37 cellular contexts compared by ENCODE assay signal in genomic region chr11:92109476-92109875, GRCh38.
"Had no signal": no experiment of that assay in that cellular context is flagged by ENCODE, and none has a peak within 500 bp of the region (broad histone marks: within the 10 kb centered on the region; RNA-seq: fewer than 3 reads in every experiment).

No MANE protein-coding gene starts in this region.

- H3K36me3 Mint-ChIP-seq: activated CD8-positive, alpha-beta memory T cell treated with anti-CD3 and anti-CD28 coated beads, Interleukin-2, amount 10 ng/mL, durations not matched to agents 7 days and 5 days; activated naive CD4-positive, alpha-beta T cell treated with anti-CD3 and anti-CD28 coated beads, Interleukin-2, amount 10 ng/mL, durations not matched to agents 7 days and 5 days; activated naive CD4-positive, alpha-beta T cell treated with anti-CD3 and anti-CD28 coated beads, Interleukin-2, amount 50 U/mL, for 24 hours; activated naive CD8-positive, alpha-beta T cell; activated naive CD8-positive, alpha-beta T cell treated with anti-CD3 and anti-CD28 coated beads, Interleukin-2, amount 10 ng/mL, durations not matched to agents 7 days and 5 days; T-cell had no signal

- ATAC-seq: activated CD4-positive, alpha-beta T cell treated with anti-CD3 and anti-CD28 coated beads for 36 hours; activated CD4-positive, CD25-positive, alpha-beta regulatory T cell treated with anti-CD3 and anti-CD28 coated beads, Interleukin-2, amount 50 U/mL, for 24 hours; activated CD8-positive, alpha-beta memory T cell treated with anti-CD3 and anti-CD28 coated beads, Interleukin-2, amount 10 ng/mL, durations not matched to agents 7 days and 5 days; activated CD8-positive, alpha-beta T cell treated with anti-CD3 and anti-CD28 coated beads, Interleukin-2, amount 10 ng/mL, durations not matched to agents 7 days and 5 days; activated naive CD8-positive, alpha-beta T cell treated with anti-CD3 and anti-CD28 coated beads, Interleukin-2, amount 50 U/mL, for 24 hours; T-cell; T-helper 17 cell had no signal

- DNase-seq: activated CD4-positive, alpha-beta memory T cell treated with anti-CD3 and anti-CD28 coated beads, Interleukin-2, amount 10 ng/mL, durations not matched to agents 7 days and 5 days; activated CD4-positive, alpha-beta T cell treated with anti-CD3 and anti-CD28 coated beads for 1 hour; activated CD4-positive, alpha-beta T cell treated with anti-CD3 and anti-CD28 coated beads for 36 hours; activated CD4-positive, alpha-beta T cell treated with anti-CD3 and anti-CD28 coated beads for 48 hours; activated CD4-positive, alpha-beta T cell treated with anti-CD3 and anti-CD28 coated beads, Interleukin-2, amount 10 ng/mL, durations not matched to agents 7 days and 5 days; activated CD4-positive, alpha-beta T cell treated with anti-CD3 and anti-CD28 coated beads, Interleukin-2, amount 50 U/mL, for 48 hours; activated CD4-positive, CD25-positive, alpha-beta regulatory T cell; activated CD8-positive, alpha-beta memory T cell treated with anti-CD3 and anti-CD28 coated beads for 24 hours; activated CD8-positive, alpha-beta memory T cell treated with anti-CD3 and anti-CD28 coated beads, Interleukin-2, amount 10 ng/mL, durations not matched to agents 7 days and 5 days; activated CD8-positive, alpha-beta memory T cell treated with anti-CD3 and anti-CD28 coated beads, Interleukin-2, amount 50 U/mL, for 48 hours; activated CD8-positive, alpha-beta T cell treated with anti-CD3 and anti-CD28 coated beads, Interleukin-2, amount 10 ng/mL, durations not matched to agents 7 days and 5 days; activated effector memory CD4-positive, alpha-beta T cell treated with Interleukin-2 at 50 U/mL for 16 hours; activated gamma-delta T cell; activated naive CD4-positive, alpha-beta T cell treated with anti-CD3 and anti-CD28 coated beads, Interleukin-2, amount 10 ng/mL, durations not matched to agents 7 days and 5 days; activated naive CD4-positive, alpha-beta T cell treated with Interleukin-2 at 50 U/mL for 16 hours; activated naive CD8-positive, alpha-beta T cell treated with anti-CD3 and anti-CD28 coated beads, Interleukin-2, amount 10 ng/mL, durations not matched to agents 7 days and 5 days; activated naive CD8-positive, alpha-beta T cell treated with anti-CD3 and anti-CD28 coated beads, Interleukin-2, amount 50 U/mL, for 24 hours; activated T-cell treated with anti-CD3 and anti-CD28 coated beads, Interleukin-2, amount 50 U/mL, for 24 hours; activated T-cell treated with anti-CD3 and anti-CD28 coated beads, Interleukin-2, amount 50 U/mL, for 48 hours; amygdala; anterior cingulate cortex; caudate nucleus; cerebellar nuclear complex; T-cell; T-helper 17 cell; T1000 had no signal

- H3K27me3 ChIP-seq: ascending aorta, cardiac muscle cell had no signal

- FAIRE-seq: bronchial epithelial cell, TTC549 had no signal

- H3K27me3 Mint-ChIP-seq: activated CD4-positive, alpha-beta memory T cell treated with anti-CD3 and anti-CD28 coated beads, Interleukin-2, amount 10 ng/mL, durations not matched to agents 7 days and 5 days; activated CD4-positive, alpha-beta T cell treated with anti-CD3 and anti-CD28 coated beads for 36 hours; activated CD4-positive, alpha-beta T cell treated with anti-CD3 and anti-CD28 coated beads, Interleukin-2, amount 10 ng/mL, durations not matched to agents 7 days and 5 days; activated CD8-positive, alpha-beta memory T cell treated with anti-CD3 and anti-CD28 coated beads, Interleukin-2, amount 10 ng/mL, durations not matched to agents 7 days and 5 days; activated naive CD4-positive, alpha-beta T cell treated with anti-CD3 and anti-CD28 coated beads, Interleukin-2, amount 10 ng/mL, durations not matched to agents 7 days and 5 days; activated naive CD4-positive, alpha-beta T cell treated with anti-CD3 and anti-CD28 coated beads, Interleukin-2, amount 50 U/mL, for 24 hours; activated naive CD8-positive, alpha-beta T cell; activated naive CD8-positive, alpha-beta T cell treated with anti-CD3 and anti-CD28 coated beads, Interleukin-2, amount 10 ng/mL, durations not matched to agents 7 days and 5 days; activated naive CD8-positive, alpha-beta T cell treated with anti-CD3 and anti-CD28 coated beads, Interleukin-2, amount 50 U/mL, for 24 hours; activated T-cell treated with anti-CD3 and anti-CD28 coated beads, Interleukin-2, amount 50 U/mL, for 24 hours; brain; central memory CD8-positive, alpha-beta T cell; T-cell; T-helper 17 cell had no signal

- H3K4me3 Mint-ChIP-seq: activated CD4-positive, alpha-beta memory T cell treated with anti-CD3 and anti-CD28 coated beads, Interleukin-2, amount 10 ng/mL, durations not matched to agents 7 days and 5 days; activated CD4-positive, alpha-beta T cell treated with anti-CD3 and anti-CD28 coated beads for 36 hours; activated CD4-positive, alpha-beta T cell treated with anti-CD3 and anti-CD28 coated beads, Interleukin-2, amount 10 ng/mL, durations not matched to agents 7 days and 5 days; activated CD8-positive, alpha-beta memory T cell treated with anti-CD3 and anti-CD28 coated beads, Interleukin-2, amount 10 ng/mL, durations not matched to agents 7 days and 5 days; activated CD8-positive, alpha-beta T cell treated with anti-CD3 and anti-CD28 coated beads, Interleukin-2, amount 10 ng/mL, durations not matched to agents 7 days and 5 days; activated naive CD4-positive, alpha-beta T cell treated with anti-CD3 and anti-CD28 coated beads, Interleukin-2, amount 10 ng/mL, durations not matched to agents 7 days and 5 days; activated naive CD4-positive, alpha-beta T cell treated with anti-CD3 and anti-CD28 coated beads, Interleukin-2, amount 50 U/mL, for 24 hours; activated naive CD8-positive, alpha-beta T cell; activated naive CD8-positive, alpha-beta T cell treated with anti-CD3 and anti-CD28 coated beads, Interleukin-2, amount 10 ng/mL, durations not matched to agents 7 days and 5 days; activated naive CD8-positive, alpha-beta T cell treated with anti-CD3 and anti-CD28 coated beads, Interleukin-2, amount 50 U/mL, for 24 hours; activated T-cell treated with anti-CD3 and anti-CD28 coated beads, Interleukin-2, amount 50 U/mL, for 24 hours; brain; central memory CD8-positive, alpha-beta T cell; T-cell; T-helper 17 cell had no signal

- H3K27ac ChIP-seq: ascending aorta, cardiac muscle cell, VCaP had no signal

- H3K4me1 ChIP-seq: ascending aorta had no signal

- H3K36me3 ChIP-seq: ascending aorta, cardiac muscle cell had no signal

- H3K4me3 ChIP-seq: ascending aorta, cardiac muscle cell had no signal

- H3K4me1 Mint-ChIP-seq: activated CD4-positive, alpha-beta memory T cell treated with anti-CD3 and anti-CD28 coated beads, Interleukin-2, amount 10 ng/mL, durations not matched to agents 7 days and 5 days; activated CD4-positive, alpha-beta T cell treated with anti-CD3 and anti-CD28 coated beads for 36 hours; activated CD4-positive, alpha-beta T cell treated with anti-CD3 and anti-CD28 coated beads, Interleukin-2, amount 10 ng/mL, durations not matched to agents 7 days and 5 days; activated CD8-positive, alpha-beta memory T cell treated with anti-CD3 and anti-CD28 coated beads, Interleukin-2, amount 10 ng/mL, durations not matched to agents 7 days and 5 days; activated naive CD4-positive, alpha-beta T cell treated with anti-CD3 and anti-CD28 coated beads, Interleukin-2, amount 10 ng/mL, durations not matched to agents 7 days and 5 days; activated naive CD4-positive, alpha-beta T cell treated with anti-CD3 and anti-CD28 coated beads, Interleukin-2, amount 50 U/mL, for 24 hours; activated naive CD8-positive, alpha-beta T cell treated with anti-CD3 and anti-CD28 coated beads, Interleukin-2, amount 10 ng/mL, durations not matched to agents 7 days and 5 days; activated naive CD8-positive, alpha-beta T cell treated with anti-CD3 and anti-CD28 coated beads, Interleukin-2, amount 50 U/mL, for 24 hours; brain; central memory CD8-positive, alpha-beta T cell; T-cell; T-helper 17 cell had no signal

- H3K27ac Mint-ChIP-seq: activated CD4-positive, alpha-beta memory T cell treated with anti-CD3 and anti-CD28 coated beads, Interleukin-2, amount 10 ng/mL, durations not matched to agents 7 days and 5 days; activated CD4-positive, alpha-beta T cell treated with anti-CD3 and anti-CD28 coated beads for 36 hours; activated CD4-positive, alpha-beta T cell treated with anti-CD3 and anti-CD28 coated beads, Interleukin-2, amount 10 ng/mL, durations not matched to agents 7 days and 5 days; activated CD8-positive, alpha-beta memory T cell treated with anti-CD3 and anti-CD28 coated beads, Interleukin-2, amount 10 ng/mL, durations not matched to agents 7 days and 5 days; activated CD8-positive, alpha-beta T cell treated with anti-CD3 and anti-CD28 coated beads, Interleukin-2, amount 10 ng/mL, durations not matched to agents 7 days and 5 days; activated naive CD4-positive, alpha-beta T cell treated with anti-CD3 and anti-CD28 coated beads, Interleukin-2, amount 10 ng/mL, durations not matched to agents 7 days and 5 days; activated naive CD4-positive, alpha-beta T cell treated with anti-CD3 and anti-CD28 coated beads, Interleukin-2, amount 50 U/mL, for 24 hours; activated naive CD8-positive, alpha-beta T cell; activated naive CD8-positive, alpha-beta T cell treated with anti-CD3 and anti-CD28 coated beads, Interleukin-2, amount 10 ng/mL, durations not matched to agents 7 days and 5 days; activated naive CD8-positive, alpha-beta T cell treated with anti-CD3 and anti-CD28 coated beads, Interleukin-2, amount 50 U/mL, for 24 hours; activated T-cell treated with anti-CD3 and anti-CD28 coated beads, Interleukin-2, amount 50 U/mL, for 24 hours; activated T-helper 2 cell treated with anti-CD3 and anti-CD28 coated beads, Interferon-gamma antibody, Interleukin-2, Interleukin-4, amounts not matched to agents 10 μg/mL and 5 μg/mL and 100 μg/mL, durations not matched to agents 14 hours and 24 hours and 36 hours; brain; T-cell; T-helper 17 cell had no signal
